ENCODE assay signal across 15 cellular contexts in the genomic region with DNA sequence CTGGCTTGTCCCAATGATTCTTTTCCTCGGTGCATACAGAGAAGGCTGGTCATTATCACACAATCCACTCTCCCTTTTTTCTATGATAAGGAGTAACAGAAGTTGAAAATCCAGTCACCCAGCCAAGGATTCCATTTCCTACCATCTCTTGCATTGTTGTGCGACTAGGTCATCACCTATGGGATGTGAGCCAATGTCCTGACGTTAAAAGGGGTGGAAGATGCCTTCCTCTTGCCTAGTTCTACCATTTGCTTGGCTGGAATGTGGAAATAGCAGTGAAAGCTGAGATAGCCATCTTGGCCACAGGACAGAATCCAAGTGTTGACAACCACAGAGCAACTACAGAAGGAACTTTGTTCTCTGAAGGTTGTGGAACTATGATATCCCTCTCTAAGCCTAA.
DNase-seq lines count a peak whose midpoint lies in the region; ATAC-seq, FAIRE-seq and TF ChIP-seq lines count a peak whose summit lies in the region.
"Had no signal": no experiment of that assay in that cellular context is flagged by ENCODE, and none has a peak within 500 bp of the region (broad histone marks: within the 10 kb centered on the region; RNA-seq: fewer than 3 reads in every experiment).

No MANE protein-coding gene starts in this region.

- WGBS in esophagus muscularis mucosa, result 86% methylated on average over 3 of the region's 3 CpGs

- TF ChIP-seq CTCF in esophagus muscularis mucosa (IDR thresholded peaks at IDR 0.05) (no peak), kidney (IDR thresholded peaks at IDR 0.05; ENCODE audit: borderline replicate concordance, extremely low read depth, insufficient read depth) (no peak), upper lobe of right lung (IDR thresholded peaks at IDR 0.05) (no peak)

- no peaks in the 10 kb centered on the region for H3K4me1 ChIP-seq in SJCRH30
- H3K4me1 ChIP-seq in esophagus muscularis mucosa, result no peaks in the 10 kb centered on the region
- no peaks in the 10 kb centered on the region for H3K4me1 ChIP-seq in kidney (ENCODE audit: control insufficient read depth in 1 of 2, insufficient read depth in 1 of 2, low read depth in 1 of 2, low read length in 2 of 2)
- no peaks in the 10 kb centered on the region for H3K4me1 ChIP-seq in upper lobe of right lung

- H3K9ac ChIP-seq in kidney (ENCODE audit: low read length in 2 of 2), result no peak overlapping the region

- FAIRE-seq in kidney (lab: Jason Lieb, UNC), result no peak
- FAIRE-seq: endometrium had no signal

- ATAC-seq in upper lobe of right lung, result no peak

- DNase-seq in H4 (ENCODE audit: low spot score), result peak; percentile 67
- DNase-seq in SJCRH30, result peak; percentile 13 to 32
- peak; percentile 42 for DNase-seq in esophagus muscularis mucosa (ENCODE audit: extremely low spot score)
- DNase-seq in renal cortical epithelial cell (ENCODE audit: low read depth), result peak; percentile 23
- DNase-seq in kidney, result no peak
- no peak for DNase-seq in activated CD4-positive, CD25-positive, alpha-beta regulatory T cell (lab: John Stamatoyannopoulos, UW)
- DNase-seq in upper lobe of right lung, result no peak
- DNase-seq: activated CD4-positive, alpha-beta T cell treated with anti-CD3 and anti-CD28 coated beads, Interleukin-2, amount 50 U/mL, for 48 hours; NCI-H345; stimulated activated CD4-positive, alpha-beta T cell treated with anti-CD3 and anti-CD28 coated beads, Interleukin-12 subunit alpha, Interleukin-12 subunit beta, amount 100 ng/mL, for 4 hours had no signal

- intact Hi-C loops in esophagus muscularis mucosa (cut with DNase I) (no loop called here), kidney (cut with DNase I) (no loop called here), upper lobe of right lung (cut with DNase I) (no loop called here)

- H3K4me3 ChIP-seq in SJCRH30 (no peak overlapping the region), esophagus muscularis mucosa (no peak overlapping the region), kidney (ENCODE audit: low read length in 2 of 2) (no peak overlapping the region), upper lobe of right lung (no peak overlapping the region)
- H3K4me3 ChIP-seq: cardiac muscle cell, lung, thoracic aorta had no signal

- H3K9me3 ChIP-seq in SJCRH30 (replicated peaks), result no peaks in the 10 kb centered on the region
- H3K9me3 ChIP-seq in esophagus muscularis mucosa, result peaks cover 0 to 12% (median 0%) of the 10 kb centered on the region in 4 donors
- H3K9me3 ChIP-seq in kidney (ENCODE audit: control insufficient read depth in 1 of 2, low read length in 2 of 2), result peaks cover 0 to 2% of the 10 kb centered on the region in 2 donors
- no peaks in the 10 kb centered on the region for H3K9me3 ChIP-seq in upper lobe of right lung
- H3K9me3 ChIP-seq: neutrophil, thoracic aorta had no signal

- no peak overlapping the region for H3K27ac ChIP-seq in SJCRH30
- no peak overlapping the region for H3K27ac ChIP-seq in esophagus muscularis mucosa (replicated peaks in 1 of 4)
- no peak overlapping the region for H3K27ac ChIP-seq in kidney (ENCODE audit: low read depth in 2 of 2, low read length in 2 of 2)
- H3K27ac ChIP-seq in upper lobe of right lung, result no peak overlapping the region
- H3K27ac ChIP-seq: cardiac muscle cell, neutrophil, thoracic aorta had no signal

- no peak for TF ChIP-seq POLR2A in esophagus muscularis mucosa (IDR thresholded peaks at IDR 0.05; ENCODE audit: low read depth)

- H3K27me3 ChIP-seq in SJCRH30, result no peaks in the 10 kb centered on the region
- H3K27me3 ChIP-seq in esophagus muscularis mucosa, result no peaks in the 10 kb centered on the region
- no peaks in the 10 kb centered on the region for H3K27me3 ChIP-seq in upper lobe of right lung
- H3K27me3 ChIP-seq: cardiac muscle cell, neutrophil had no signal

- no peak for TF ChIP-seq EP300 in esophagus muscularis mucosa (IDR thresholded peaks at IDR 0.05)

- H3K36me3 ChIP-seq in SJCRH30 (no peaks in the 10 kb centered on the region), esophagus muscularis mucosa (no peaks in the 10 kb centered on the region), kidney (ENCODE audit: control insufficient read depth in 1 of 2, insufficient read depth in 2 of 2, low read length in 2 of 2) (no peaks in the 10 kb centered on the region), upper lobe of right lung (no peaks in the 10 kb centered on the region)
- H3K36me3 ChIP-seq: cardiac muscle cell, neutrophil, thoracic aorta had no signal

Comparison
In these comparisons a context has a peak if more than half of its experiments do, and no peak if none do; other contexts are left out.
1. DNase-seq: peak in H4 (single experiment), SJCRH30 (2 of 2), esophagus muscularis mucosa (single experiment) and renal cortical epithelial cell (single experiment); none in kidney (single experiment), activated CD4-positive, CD25-positive, alpha-beta regulatory T cell (0 of 4) and upper lobe of right lung (single experiment).